ENCODE assay signal across 9 cellular contexts in the genomic region with DNA sequence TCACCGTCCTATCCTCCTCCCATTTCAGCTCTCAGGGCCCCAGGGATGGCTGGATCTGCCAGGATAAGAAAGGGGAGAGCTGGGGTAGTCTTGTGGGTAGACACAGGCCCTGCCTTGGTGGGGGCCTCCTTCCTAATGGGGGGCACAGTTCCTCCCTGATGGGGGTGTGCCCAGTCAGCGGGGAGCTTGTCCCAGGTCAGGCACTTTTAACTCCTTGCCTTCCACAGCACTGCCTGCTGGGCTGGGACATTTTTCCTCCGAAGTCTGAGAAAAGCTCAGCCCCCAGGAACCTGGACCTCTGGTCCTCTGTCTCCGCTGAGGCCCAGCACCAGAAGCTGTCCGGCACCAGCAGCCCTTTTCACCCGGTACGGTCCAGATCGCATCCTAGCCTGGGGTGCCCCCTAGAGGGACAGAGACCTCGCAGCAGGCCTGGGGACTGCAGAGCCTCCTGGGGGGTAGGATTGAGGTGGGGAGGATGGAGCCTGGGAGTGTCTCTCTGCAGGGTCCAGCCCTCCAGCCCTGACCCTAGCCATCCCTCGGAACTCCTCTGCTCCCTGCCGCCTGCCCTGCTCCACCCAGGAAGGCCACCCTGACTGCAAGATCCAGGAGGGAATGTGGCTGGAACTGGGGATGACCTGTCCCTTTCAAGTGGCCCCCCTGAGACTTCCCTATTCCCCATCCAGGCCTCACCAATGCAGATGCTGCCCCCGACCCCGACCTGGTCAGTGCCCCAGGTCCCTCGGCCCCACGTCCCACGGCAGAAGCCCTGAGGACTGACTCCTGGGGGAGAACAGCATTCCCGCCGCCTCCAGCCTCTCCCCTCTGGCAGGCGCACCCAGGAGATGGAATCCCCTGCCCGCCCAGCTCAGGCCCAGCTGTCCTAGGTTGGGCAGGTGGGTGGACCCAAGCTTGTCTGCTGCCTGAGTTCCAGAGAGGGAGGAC. TPM values are rescaled to one million over a fixed set of nuclear protein-coding genes. Genes with fewer than 3 reads are reported as not detected.
DNase-seq lines count a peak whose midpoint lies in the region; ATAC-seq and TF ChIP-seq lines count a peak whose summit lies in the region.
"Had no signal": no experiment of that assay in that cellular context is flagged by ENCODE, and none has a peak within 500 bp of the region (broad histone marks: within the 10 kb centered on the region; RNA-seq: fewer than 3 reads in every experiment).

No MANE protein-coding gene starts in this region.

- WGBS in right cardiac atrium: 74% methylated on average over 20 of the region's 20 CpGs

- H3K4me1 Mint-ChIP-seq in CD14-positive monocyte: peaks cover 18% of the 10 kb centered on the region
- peaks cover 4% of the 10 kb centered on the region for H3K4me1 Mint-ChIP-seq in activated T-cell treated with anti-CD3 and anti-CD28 coated beads, Interleukin-2, amount 50 U/mL, for 72 hours (ENCODE audit: low read depth)

- H3K27ac Mint-ChIP-seq in CD14-positive monocyte: peak overlapping the region in 4 of 7 donors; percentile 45 to 68 (median 50)
- H3K27ac Mint-ChIP-seq in activated T-cell treated with anti-CD3 and anti-CD28 coated beads, Interleukin-2, amount 50 U/mL, for 72 hours: no peak overlapping the region

- no peak overlapping the region for H3K4me3 ChIP-seq in right cardiac atrium (ENCODE audit: low read length)

- peak; percentile 39 for TF ChIP-seq CTCF in CD14-positive monocyte (IDR thresholded peaks at IDR 0.05)

- H3K9me3 ChIP-seq in right cardiac atrium (ENCODE audit: control insufficient read depth, low read length): no peaks in the 10 kb centered on the region

- H3K27me3 Mint-ChIP-seq in CD14-positive monocyte (ENCODE audit: low read depth in 3 of 3): peaks cover 0 to 1% (median 0%) of the 10 kb centered on the region in 3 donors
- no peaks in the 10 kb centered on the region for H3K27me3 Mint-ChIP-seq in activated T-cell treated with anti-CD3 and anti-CD28 coated beads, Interleukin-2, amount 50 U/mL, for 72 hours (ENCODE audit: low read depth)
- H3K27me3 Mint-ChIP-seq: central memory CD8-positive, alpha-beta T cell had no signal

- no peaks in the 10 kb centered on the region for H3K27me3 ChIP-seq in right cardiac atrium (ENCODE audit: control insufficient read depth, insufficient read depth)

- DNase-seq in CD14-positive monocyte (ENCODE audit: low spot score) (no peak), HuH-7.5 (ENCODE audit: low spot score) (peak; percentile 63), right cardiac atrium (peak in 2 of 3 donors; percentile 66 to 67), RKO (ENCODE audit: low spot score) (no peak)
- DNase-seq in activated T-cell treated with anti-CD3 and anti-CD28 coated beads, Interleukin-2, amount 50 U/mL, for 72 hours: peak; percentile 59 to 65
- DNase-seq in stimulated activated CD4-positive, alpha-beta T cell treated with anti-CD3 and anti-CD28 coated beads, TNF-alpha, amount 100 ng/mL, for 1 hour (ENCODE audit: low read depth in 3 of 3, low spot score in 1 of 3): peak in 2 of 3 donors; percentile 8 to 21

- no peak overlapping the region for H3K27ac ChIP-seq in right cardiac atrium (ENCODE audit: low read length)

- H3K4me3 Mint-ChIP-seq in CD14-positive monocyte: no peak overlapping the region
- H3K4me3 Mint-ChIP-seq in activated T-cell treated with anti-CD3 and anti-CD28 coated beads, Interleukin-2, amount 50 U/mL, for 72 hours: no peak overlapping the region
- H3K4me3 Mint-ChIP-seq: central memory CD8-positive, alpha-beta T cell had no signal

- no peaks in the 10 kb centered on the region for H3K4me1 ChIP-seq in right cardiac atrium (ENCODE audit: control insufficient read depth, insufficient read depth, low read length)

- intact Hi-C loops in CD14-positive monocyte (cut with micrococcal nuclease): no loop called here
- intact Hi-C loops in right cardiac atrium (cut with DNase I): loop anchor here in 1 of 4 donors (5.0 kb wide), 1 partner anchor 124 kb away; no protein-coding TSS in a partner anchor

- ATAC-seq in activated T-cell treated with anti-CD3 and anti-CD28 coated beads, Interleukin-2, amount 50 U/mL, for 72 hours (replicated peaks in 1 of 2): peak; percentile 79 to 85
- peak; percentile 57 for ATAC-seq in right cardiac atrium
- ATAC-seq in HG03159 (IDR thresholded peaks at IDR 0.05; ENCODE audit: unreplicated experiment): no peak
- ATAC-seq in GM21737 (IDR thresholded peaks at IDR 0.05; ENCODE audit: unreplicated experiment): no peak

- H3K9me3 Mint-ChIP-seq in CD14-positive monocyte: no peaks in the 10 kb centered on the region
- H3K9me3 Mint-ChIP-seq in activated T-cell treated with anti-CD3 and anti-CD28 coated beads, Interleukin-2, amount 50 U/mL, for 72 hours: no peaks in the 10 kb centered on the region
- H3K9me3 Mint-ChIP-seq: central memory CD8-positive, alpha-beta T cell had no signal

- H3K36me3 Mint-ChIP-seq in CD14-positive monocyte: peaks cover 55 to 68% of the 10 kb centered on the region in 2 donors
- peaks cover 10 to 15% of the 10 kb centered on the region in 2 donors for H3K36me3 Mint-ChIP-seq in activated T-cell treated with anti-CD3 and anti-CD28 coated beads, Interleukin-2, amount 50 U/mL, for 72 hours (ENCODE audit: insufficient read depth in 2 of 2)

RNA-seq across cellular contexts. Expression of a gene that starts 12.0 kb away (rescaled TPM):
- 10 to 100 TPM; 45.9 to 56.4 TPM for polyA plus RNA-seq in CD14-positive monocyte
- total RNA-seq in activated T-cell treated with anti-CD3 and anti-CD28 coated beads, Interleukin-2, amount 50 U/mL, for 72 hours: 10 to 100 TPM; 67.3 to 80.3 TPM
- total RNA-seq in right cardiac atrium: 10 to 100 TPM in 3 of 4 donors, 1 to 10 TPM in 1; 8.5 to 16.4 (median 12.5) TPM
- polyA plus RNA-seq in right cardiac atrium: 12.5 TPM

RNA-seq across cellular contexts. Expression of a gene that starts 31.8 kb away (rescaled TPM):
- polyA plus RNA-seq in CD14-positive monocyte: 10 to 100 TPM; 11.8 to 11.9 TPM
- 10 to 100 TPM; 39.5 to 63.5 TPM for total RNA-seq in activated T-cell treated with anti-CD3 and anti-CD28 coated beads, Interleukin-2, amount 50 U/mL, for 72 hours
- total RNA-seq in right cardiac atrium: 1 to 10 TPM; 1.5 to 4.3 (median 2.5) TPM
- polyA plus RNA-seq in right cardiac atrium: 2.6 TPM

RNA-seq across cellular contexts. Expression of a gene that starts 51.1 kb away (rescaled TPM):
- polyA plus RNA-seq in CD14-positive monocyte: 10 to 100 TPM; 26.3 to 30.3 TPM
- total RNA-seq in activated T-cell treated with anti-CD3 and anti-CD28 coated beads, Interleukin-2, amount 50 U/mL, for 72 hours: 10 to 100 TPM; 54.8 to 66.1 TPM
- total RNA-seq in right cardiac atrium: 100 to 1,000 TPM; 386 to 449 (median 419) TPM
- polyA plus RNA-seq in right cardiac atrium: 237 TPM

Comparison
In these comparisons a context has a peak if more than half of its experiments do, and no peak if none do; other contexts are left out.
1. DNase-seq: peak in HuH-7.5 (single experiment), activated T-cell treated with anti-CD3 and anti-CD28 coated beads, Interleukin-2, amount 50 U/mL, for 72 hours (2 of 2), right cardiac atrium (2 of 3) and stimulated activated CD4-positive, alpha-beta T cell treated with anti-CD3 and anti-CD28 coated beads, TNF-alpha, amount 100 ng/mL, for 1 hour (2 of 3); none in CD14-positive monocyte (single experiment) and RKO (single experiment).
2. ATAC-seq: peak in activated T-cell treated with anti-CD3 and anti-CD28 coated beads, Interleukin-2, amount 50 U/mL, for 72 hours (2 of 2) and right cardiac atrium (2 of 2); none in HG03159 (single experiment) and GM21737 (single experiment).
3. RNA of a gene that starts 31.8 kb away (total RNA-seq): 39.5 to 63.5 TPM in activated T-cell treated with anti-CD3 and anti-CD28 coated beads, Interleukin-2, amount 50 U/mL, for 72 hours; 1.5 to 4.3 TPM in right cardiac atrium; every median in the first group is over 4 times any median in the second.
4. RNA of a gene that starts 51.1 kb away (total RNA-seq): 386 to 449 TPM in right cardiac atrium; 54.8 to 66.1 TPM in activated T-cell treated with anti-CD3 and anti-CD28 coated beads, Interleukin-2, amount 50 U/mL, for 72 hours; every median in the first group is over 4 times any median in the second.